In genomic region chr11:73982990-73983763, GRCh38 we compare ENCODE assay signal across 8 cellular contexts. TPM values are rescaled to one million over a fixed set of nuclear protein-coding genes. Genes with fewer than 3 reads are reported as not detected.
DNase-seq lines count a peak whose midpoint lies in the region; ATAC-seq, FAIRE-seq and TF ChIP-seq lines count a peak whose summit lies in the region.

No MANE protein-coding gene starts in this region.

- H3K9ac ChIP-seq in colonic mucosa (ENCODE audit: low read depth in 2 of 2, low read length in 2 of 2), result peak overlapping the region; percentile 74

- peaks cover 28% of the 10 kb centered on the region for H3K36me3 ChIP-seq in BE2C
- H3K36me3 ChIP-seq in colonic mucosa, result no peaks in the 10 kb centered on the region

- TF ChIP-seq CTCF in BE2C (IDR thresholded peaks at IDR 0.05; ENCODE audit: low read depth, low read length), result no peak
- TF ChIP-seq CTCF in colonic mucosa (IDR thresholded peaks at IDR 0.05), result no peak

- intact Hi-C loops in colonic mucosa (cut with DNase I), result no loop called here

- H3K4me3 ChIP-seq in BE2C (ENCODE audit: low read depth, low read length) (peak overlapping the region; percentile 90), colonic mucosa (peak overlapping the region; percentile 53)

- DNase-seq in BE2C (peak; percentile 98), GM19239 (ENCODE audit: insufficient read length, low spot score) (peak; percentile 79), NCI-H510A treated with DMSO at 0.1 percent for 48 hours (lab: John Stamatoyannopoulos, UW) (peak; percentile 95), colonic mucosa (peak; percentile 95), left kidney (ENCODE audit: low read depth, low spot score) (peak; percentile 98)
- DNase-seq in activated CD4-positive, alpha-beta T cell treated with anti-CD3 and anti-CD28 coated beads for 4 hours, result peak; percentile 87 to 91
- DNase-seq in stimulated activated CD4-positive, alpha-beta T cell treated with anti-CD3 and anti-CD28 coated beads, Interleukin-1b, Interleukin-23, amount 100 ng/mL, for 4 hours (ENCODE audit: low read depth in 2 of 2), result peak; percentile 83 to 84

- FAIRE-seq in GM19239 (lab: Jason Lieb, UNC), result peak; percentile 78

- H3K9me3 ChIP-seq in BE2C (no peaks in the 10 kb centered on the region), colonic mucosa (no peaks in the 10 kb centered on the region)

- peak; percentile 78 for ATAC-seq in HG03439 (IDR thresholded peaks at IDR 0.05; ENCODE audit: unreplicated experiment)

- peaks cover 5% of the 10 kb centered on the region; the same call in 1 of the 2 replicates for H3K4me1 ChIP-seq in BE2C
- H3K4me1 ChIP-seq in colonic mucosa, result peaks cover 7% of the 10 kb centered on the region

- H3K27ac ChIP-seq in colonic mucosa, result peak overlapping the region; percentile 82

- H3K27me3 ChIP-seq in BE2C, result no peaks in the 10 kb centered on the region
- H3K27me3 ChIP-seq in colonic mucosa, result no peaks in the 10 kb centered on the region

RNA-seq across cellular contexts. Expression of gene UCP2, which starts 0.5 kb away (rescaled TPM):
- polyA plus RNA-seq in BE2C (2012; ENCODE audit: insufficient read depth, insufficient read length, low read depth), result 53.1 TPM
- total RNA-seq in colonic mucosa, result 10 to 100 TPM; 43.0 to 64.0 TPM

RNA-seq across cellular contexts. Expression of gene UCP3, which starts 25.7 kb away (rescaled TPM):
- 0.32 TPM for polyA plus RNA-seq in BE2C (2012; ENCODE audit: insufficient read depth, insufficient read length, low read depth)
- 1 to 10 TPM in 1 of 2 donors, under 1 TPM in 1; 0.66 to 1.5 TPM for total RNA-seq in colonic mucosa

RNA-seq across cellular contexts. Expression of gene DNAJB13, which starts 32.4 kb away (rescaled TPM):
- not detected for polyA plus RNA-seq in BE2C (2012; ENCODE audit: insufficient read depth, insufficient read length, low read depth)
- total RNA-seq in colonic mucosa, result not detected

Comparison
In these comparisons a context has a peak if more than half of its experiments do, and no peak if none do; other contexts are left out.
1. Peak in every context shown above with its lines: DNase-seq, ATAC-seq, H3K4me3 ChIP-seq and H3K27ac ChIP-seq.